ENCODE assay signal across 9 cellular contexts in the genomic region with DNA sequence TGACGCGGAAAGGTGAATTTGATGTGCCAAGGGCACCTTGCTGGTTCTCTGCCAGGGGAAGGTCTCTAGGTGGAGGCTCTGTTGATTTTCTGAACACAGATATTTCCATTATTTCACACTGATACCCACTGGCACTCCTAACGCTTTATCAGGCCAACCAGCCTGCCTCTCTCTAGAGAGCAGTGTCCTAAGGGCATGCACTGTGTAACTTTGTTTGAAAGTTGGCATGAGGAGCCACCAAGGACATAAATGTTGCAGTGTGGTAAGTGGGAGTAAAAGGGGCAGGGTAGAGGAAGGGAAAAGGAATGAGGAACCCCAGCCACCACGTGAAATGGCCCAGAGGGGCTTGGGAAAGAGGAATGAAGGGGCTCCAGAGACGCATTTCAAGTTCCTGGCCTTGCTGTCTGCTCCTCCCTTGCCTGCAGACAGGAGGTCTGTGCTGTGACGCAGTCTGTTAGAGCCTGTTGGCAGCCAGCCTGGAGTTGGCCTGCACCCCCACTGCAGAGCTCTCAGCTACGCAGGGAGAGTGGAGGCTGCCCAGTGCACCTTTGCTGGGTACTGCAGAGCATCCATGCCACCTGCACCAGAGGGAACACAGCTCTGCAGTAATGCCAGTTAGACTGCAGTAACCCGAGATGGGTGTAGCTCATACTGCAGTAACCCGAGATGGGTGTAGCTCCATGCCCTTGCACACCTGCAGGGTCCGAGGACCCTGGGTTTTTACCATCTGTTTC.
DNase-seq lines count a peak whose midpoint lies in the region; ATAC-seq lines count a peak whose summit lies in the region.
"Had no signal": no experiment of that assay in that cellular context is flagged by ENCODE, and none has a peak within 500 bp of the region (broad histone marks: within the 10 kb centered on the region; RNA-seq: fewer than 3 reads in every experiment).

No MANE protein-coding gene starts in this region.

- no peak overlapping the region for H4K91ac ChIP-seq in neuronal stem cell (ENCODE audit: low read depth, low read length, poor library complexity)

- no peaks in the 10 kb centered on the region for H3K27me3 Mint-ChIP-seq in activated CD4-positive, alpha-beta T cell treated with anti-CD3 and anti-CD28 coated beads, Interleukin-2, amount 10 ng/mL, durations not matched to agents 24 days and 14 days

- H3K27me3 ChIP-seq in neuronal stem cell (ENCODE audit: control insufficient read depth in 3 of 3, insufficient read depth in 3 of 3, low read depth in 1 of 3, low read length in 3 of 3) = peaks cover 0 to 6% (median 0%) of the 10 kb centered on the region in 3 experiments

- WGBS in neuronal stem cell (ENCODE audit: extremely low coverage in 2 of 2, insufficient read length in 2 of 2, insufficient replicate concordance in 1 of 2), 2 donors = no CpG with 5 or more reads among the region's 10 CpGs

- H3K36me3 ChIP-seq in neuronal stem cell (replicated peaks in 1 of 2; ENCODE audit: control insufficient read depth in 2 of 2, insufficient read depth in 2 of 2, low read length in 2 of 2) = no peaks in the 10 kb centered on the region

- no peaks in the 10 kb centered on the region for H3K36me3 Mint-ChIP-seq in activated CD4-positive, alpha-beta T cell treated with anti-CD3 and anti-CD28 coated beads, Interleukin-2, amount 10 ng/mL, durations not matched to agents 24 days and 14 days (ENCODE audit: low read depth)

- H2AFZ ChIP-seq in neuronal stem cell (ENCODE audit: low read length) = no peak overlapping the region

- H3K27ac Mint-ChIP-seq in activated CD4-positive, alpha-beta T cell treated with anti-CD3 and anti-CD28 coated beads, Interleukin-2, amount 10 ng/mL, durations not matched to agents 24 days and 14 days = no peak overlapping the region

- no peak overlapping the region for H2BK120ac ChIP-seq in neuronal stem cell (ENCODE audit: low read depth, low read length)

- H3K4me3 Mint-ChIP-seq in activated CD4-positive, alpha-beta T cell treated with anti-CD3 and anti-CD28 coated beads, Interleukin-2, amount 10 ng/mL, durations not matched to agents 24 days and 14 days = no peak overlapping the region

- no peak overlapping the region for H3K9ac ChIP-seq in neuronal stem cell (ENCODE audit: low read depth, low read length, poor library complexity)

- no peak overlapping the region for H3K4me3 ChIP-seq in neuronal stem cell (ENCODE audit: low read length in 2 of 2)

- H3K23ac ChIP-seq in neuronal stem cell (ENCODE audit: low read depth, low read length, poor library complexity) = no peak overlapping the region

- no peak overlapping the region for H2BK5ac ChIP-seq in neuronal stem cell (ENCODE audit: low read length)

- H3K14ac ChIP-seq in neuronal stem cell (ENCODE audit: low read length) = peak overlapping the region; percentile 39

- no peaks in the 10 kb centered on the region for H3K9me3 ChIP-seq in neuronal stem cell (replicated peaks in 1 of 2; ENCODE audit: control insufficient read depth in 2 of 2, insufficient read depth in 1 of 2, low read depth in 1 of 2, low read length in 2 of 2)

- DNase-seq in DMS79 (lab: John Stamatoyannopoulos, UW) (peak; percentile 22), NCI-H69 (lab: John Stamatoyannopoulos, UW) (peak; percentile 97), fibroblast of the conjunctiva (ENCODE audit: low read depth) (peak; percentile 10), neuronal stem cell (ENCODE audit: low spot score) (no peak)
- DNase-seq in activated CD4-positive, CD25-positive, alpha-beta regulatory T cell (lab: John Stamatoyannopoulos, UW) = no peak
- DNase-seq in activated CD4-positive, alpha-beta T cell treated with anti-CD3 and anti-CD28 coated beads, Interleukin-2, amount 10 ng/mL, durations not matched to agents 24 days and 14 days = no peak
- no peak for DNase-seq in activated CD8-positive, alpha-beta memory T cell treated with anti-CD3 and anti-CD28 coated beads, Interleukin-2, amount 50 U/mL, for 4 hours
- DNase-seq: retina had no signal

- H3K4ac ChIP-seq in neuronal stem cell (ENCODE audit: low read length) = no peak overlapping the region

- H3K4me1 Mint-ChIP-seq in activated CD4-positive, alpha-beta T cell treated with anti-CD3 and anti-CD28 coated beads, Interleukin-2, amount 10 ng/mL, durations not matched to agents 24 days and 14 days = no peaks in the 10 kb centered on the region

- H3K4me1 ChIP-seq in neuronal stem cell (ENCODE audit: control insufficient read depth in 2 of 2, insufficient read depth in 1 of 2, low read depth in 1 of 2, low read length in 2 of 2) = peaks cover 0 to 6% of the 10 kb centered on the region in 2 donors

- H3K79me1 ChIP-seq in neuronal stem cell (ENCODE audit: low read depth, low read length) = no peaks in the 10 kb centered on the region

- H3K9me3 Mint-ChIP-seq in activated CD4-positive, alpha-beta T cell treated with anti-CD3 and anti-CD28 coated beads, Interleukin-2, amount 10 ng/mL, durations not matched to agents 24 days and 14 days = no peaks in the 10 kb centered on the region

- no peak overlapping the region for H4K8ac ChIP-seq in neuronal stem cell (ENCODE audit: low read depth, low read length)

- H3K27ac ChIP-seq in neuronal stem cell (replicated peaks; ENCODE audit: low read length) = no peak overlapping the region

- no peak overlapping the region for H3K4me2 ChIP-seq in neuronal stem cell (ENCODE audit: insufficient read depth, low read length, poor library complexity, severe bottlenecking)

- H2BK12ac ChIP-seq in neuronal stem cell (ENCODE audit: low read length) = no peak overlapping the region

- H3K18ac ChIP-seq in neuronal stem cell (ENCODE audit: low read length) = peak overlapping the region; percentile 53

- H2AK5ac ChIP-seq in neuronal stem cell (ENCODE audit: low read depth, low read length) = no peak overlapping the region

- no peak for ATAC-seq in GM18861 (IDR thresholded peaks at IDR 0.05; ENCODE audit: unreplicated experiment)

- H2BK15ac ChIP-seq in neuronal stem cell (ENCODE audit: low read length) = no peak overlapping the region

- intact Hi-C loops in activated CD4-positive, alpha-beta T cell treated with anti-CD3 and anti-CD28 coated beads, Interleukin-2, amount 10 ng/mL, durations not matched to agents 24 days and 14 days (cut with micrococcal nuclease) = no loop called here

Comparison
In these comparisons a context has a peak if more than half of its experiments do, and no peak if none do; other contexts are left out.
1. DNase-seq: peak in DMS79 (single experiment), NCI-H69 (single experiment) and fibroblast of the conjunctiva (single experiment); none in neuronal stem cell (single experiment), activated CD4-positive, CD25-positive, alpha-beta regulatory T cell (0 of 4), activated CD4-positive, alpha-beta T cell treated with anti-CD3 and anti-CD28 coated beads, Interleukin-2, amount 10 ng/mL, durations not matched to agents 24 days and 14 days (single experiment) and activated CD8-positive, alpha-beta memory T cell treated with anti-CD3 and anti-CD28 coated beads, Interleukin-2, amount 50 U/mL, for 4 hours (single experiment).